In genomic region chr22:45229181-45229580, GRCh38 we compare ENCODE assay signal across 26 cellular contexts. TPM values are rescaled to one million over a fixed set of nuclear protein-coding genes. Genes with fewer than 3 reads are reported as not detected.
"Had no signal": no experiment of that assay in that cellular context is flagged by ENCODE, and none has a peak within 500 bp of the region (broad histone marks: within the 10 kb centered on the region; RNA-seq: fewer than 3 reads in every experiment).

No MANE protein-coding gene starts in this region.

- ATAC-seq: activated CD8-positive, alpha-beta memory T cell treated with anti-CD3 and anti-CD28 coated beads, Interleukin-2, amount 10 ng/mL, durations not matched to agents 7 days and 5 days; activated naive CD4-positive, alpha-beta T cell treated with anti-CD3 and anti-CD28 coated beads, Interleukin-2, amount 50 U/mL, for 72 hours; activated naive CD8-positive, alpha-beta T cell treated with anti-CD3 and anti-CD28 coated beads, Interleukin-2, amount 50 U/mL, for 24 hours; PC-3; WTC11 had no signal

- H3K36me3 ChIP-seq: ascending aorta, cardiac muscle cell had no signal

- H3K9me3 ChIP-seq: ascending aorta had no signal

- H3K27ac ChIP-seq: ascending aorta, cardiac muscle cell had no signal

- H3K4me3 Mint-ChIP-seq: activated CD4-positive, alpha-beta T cell treated with anti-CD3 and anti-CD28 coated beads, Interleukin-2, amount 10 ng/mL, durations not matched to agents 24 days and 14 days; activated CD8-positive, alpha-beta memory T cell treated with anti-CD3 and anti-CD28 coated beads, Interleukin-2, amount 10 ng/mL, durations not matched to agents 7 days and 5 days; activated naive CD8-positive, alpha-beta T cell treated with anti-CD3 and anti-CD28 coated beads, Interleukin-2, amount 50 U/mL, for 24 hours; activated T-cell treated with anti-CD3 and anti-CD28 coated beads, Interleukin-2, amount 50 U/mL, for 24 hours; brain; T-helper 1 cell treated with Interleukin-12 subunit alpha and Interleukin-12 subunit beta and Interleukin-4 antibody, amounts not matched to agents 30 μg/mL and 1 μg/mL, for 36 hours; WTC11 had no signal

- H3K9me3 Mint-ChIP-seq: activated CD4-positive, alpha-beta T cell treated with anti-CD3 and anti-CD28 coated beads, Interleukin-2, amount 10 ng/mL, durations not matched to agents 24 days and 14 days; activated naive CD4-positive, alpha-beta T cell treated with anti-CD3 and anti-CD28 coated beads, Interleukin-2, amount 50 U/mL, for 72 hours; activated naive CD8-positive, alpha-beta T cell treated with anti-CD3 and anti-CD28 coated beads, Interleukin-2, amount 50 U/mL, for 24 hours; activated T-cell treated with anti-CD3 and anti-CD28 coated beads, Interleukin-2, amount 50 U/mL, for 24 hours; brain; T-helper 1 cell treated with Interleukin-12 subunit alpha and Interleukin-12 subunit beta and Interleukin-4 antibody, amounts not matched to agents 30 μg/mL and 1 μg/mL, for 36 hours; WTC11 had no signal

- H3K4me3 ChIP-seq: ascending aorta, cardiac muscle cell had no signal

- FAIRE-seq: RCC 7860 had no signal

- H3K27ac Mint-ChIP-seq: activated CD4-positive, alpha-beta T cell treated with anti-CD3 and anti-CD28 coated beads, Interleukin-2, amount 10 ng/mL, durations not matched to agents 24 days and 14 days; activated CD8-positive, alpha-beta memory T cell treated with anti-CD3 and anti-CD28 coated beads, Interleukin-2, amount 10 ng/mL, durations not matched to agents 7 days and 5 days; activated naive CD4-positive, alpha-beta T cell treated with anti-CD3 and anti-CD28 coated beads, Interleukin-2, amount 50 U/mL, for 72 hours; activated naive CD8-positive, alpha-beta T cell treated with anti-CD3 and anti-CD28 coated beads, Interleukin-2, amount 50 U/mL, for 24 hours; activated T-cell treated with anti-CD3 and anti-CD28 coated beads, Interleukin-2, amount 50 U/mL, for 24 hours; T-helper 1 cell treated with Interleukin-12 subunit alpha and Interleukin-12 subunit beta and Interleukin-4 antibody, amounts not matched to agents 30 μg/mL and 1 μg/mL, for 36 hours had no signal

- DNase-seq: activated CD4-positive, alpha-beta T cell treated with anti-CD3 and anti-CD28 coated beads for 1 hour; activated CD4-positive, alpha-beta T cell treated with anti-CD3 and anti-CD28 coated beads, Interleukin-2, amount 10 ng/mL, durations not matched to agents 24 days and 14 days; activated CD4-positive, alpha-beta T cell treated with anti-CD3 and anti-CD28 coated beads, Interleukin-2, amount 50 U/mL, for 48 hours; activated CD8-positive, alpha-beta memory T cell treated with anti-CD3 and anti-CD28 coated beads, Interleukin-2, amount 10 ng/mL, durations not matched to agents 7 days and 5 days; activated effector memory CD4-positive, alpha-beta T cell treated with anti-CD3 and anti-CD28 coated beads, Interleukin-2, amount 50 U/mL, for 16 hours; activated naive CD4-positive, alpha-beta T cell treated with Interleukin-2 at 50 U/mL for 16 hours; activated naive CD8-positive, alpha-beta T cell treated with anti-CD3 and anti-CD28 coated beads, Interleukin-2, amount 50 U/mL, for 24 hours; activated T-cell treated with anti-CD3 and anti-CD28 coated beads, Interleukin-2, amount 50 U/mL, for 24 hours; amniotic stem cell; cerebellar nuclear complex; MM.1S; NCI-H1105; NCI-H1436; NCI-H187; NCI-H2081; NCI-H510A treated with DMSO at 0.1 percent for 48 hours; PC-3; SHP77 treated with DMSO at 0.1 percent for 48 hours had no signal

- H3K27me3 ChIP-seq: ascending aorta, cardiac muscle cell had no signal

- H3K27me3 Mint-ChIP-seq: activated CD4-positive, alpha-beta T cell treated with anti-CD3 and anti-CD28 coated beads, Interleukin-2, amount 10 ng/mL, durations not matched to agents 24 days and 14 days; activated CD8-positive, alpha-beta memory T cell treated with anti-CD3 and anti-CD28 coated beads, Interleukin-2, amount 10 ng/mL, durations not matched to agents 7 days and 5 days; activated naive CD8-positive, alpha-beta T cell treated with anti-CD3 and anti-CD28 coated beads, Interleukin-2, amount 50 U/mL, for 24 hours; activated T-cell treated with anti-CD3 and anti-CD28 coated beads, Interleukin-2, amount 50 U/mL, for 24 hours had no signal

- H3K36me3 Mint-ChIP-seq: activated CD8-positive, alpha-beta memory T cell treated with anti-CD3 and anti-CD28 coated beads, Interleukin-2, amount 10 ng/mL, durations not matched to agents 7 days and 5 days; activated naive CD4-positive, alpha-beta T cell treated with anti-CD3 and anti-CD28 coated beads, Interleukin-2, amount 50 U/mL, for 72 hours; WTC11 had no signal

RNA-seq across cellular contexts. Expression of gene UPK3A, which starts 55.6 kb away (rescaled TPM):
- total RNA-seq: activated CD4-positive, alpha-beta T cell treated with anti-CD3 and anti-CD28 coated beads, Interleukin-2, amount 10 ng/mL, durations not matched to agents 24 days and 14 days; activated CD8-positive, alpha-beta memory T cell treated with anti-CD3 and anti-CD28 coated beads, Interleukin-2, amount 10 ng/mL, durations not matched to agents 7 days and 5 days; activated naive CD4-positive, alpha-beta T cell treated with anti-CD3 and anti-CD28 coated beads, Interleukin-2, amount 50 U/mL, for 72 hours; ascending aorta; SK-MEL-5 had no signal
- polyA plus RNA-seq: cardiac muscle cell had no signal
